Comparison of ENCODE assay signal across 1 cellular context in the genomic region with DNA sequence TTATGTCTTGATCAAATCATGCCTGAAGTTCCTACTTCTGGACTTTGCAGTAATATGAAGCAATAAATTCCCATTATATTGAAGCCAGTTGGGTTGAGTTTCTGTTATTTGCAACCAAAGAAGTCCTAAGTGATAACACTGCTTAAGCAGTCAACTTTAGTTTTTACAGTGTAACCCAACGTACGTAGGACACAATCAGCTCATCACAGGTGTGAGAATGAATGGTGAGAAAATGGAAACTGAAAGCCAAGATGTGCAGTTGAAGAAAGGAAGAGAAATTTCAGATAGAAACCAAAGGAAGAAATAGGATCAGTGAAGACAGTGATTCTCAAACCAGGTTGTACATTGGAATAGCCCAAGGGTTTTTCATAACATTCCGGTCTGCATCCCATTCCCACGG.
TF ChIP-seq lines count a peak whose summit lies in the region.

No MANE protein-coding gene starts in this region.

TF ChIP-seq in GM23338, 12 proteins besides CTCF, POLR2A, EP300 and RAD21:
- TF ChIP-seq NANOG (IDR thresholded peaks at IDR 0.05; ENCODE audit: borderline replicate concordance), result no peak
